Comparison of ENCODE assay signal across 20 cellular contexts in genomic region chr1:200774311-200774710, GRCh38. TPM values are rescaled to one million over a fixed set of nuclear protein-coding genes. Genes with fewer than 3 reads are reported as not detected.
DNase-seq lines count a peak whose midpoint lies in the region; ATAC-seq and TF ChIP-seq lines count a peak whose summit lies in the region.
"Had no signal": no experiment of that assay in that cellular context is flagged by ENCODE, and none has a peak within 500 bp of the region (broad histone marks: within the 10 kb centered on the region; RNA-seq: fewer than 3 reads in every experiment).

No MANE protein-coding gene starts in this region.

- CTCF ChIA-PET in activated naive CD4-positive, alpha-beta T cell treated with anti-CD3 and anti-CD28 coated beads for 36 hours (lab: Charles Lee) = interaction anchor here (0.7 kb wide), 1 partner anchor 193 kb away, joined by 4 read pairs; no protein-coding TSS in a partner anchor

- no peaks in the 10 kb centered on the region for H3K9me3 ChIP-seq in thoracic aorta
- H3K9me3 ChIP-seq: colonic mucosa, SK-N-SH, tibial nerve had no signal

- no peak for DNase-seq in activated naive CD4-positive, alpha-beta T cell treated with anti-CD3 and anti-CD28 coated beads for 36 hours
- DNase-seq in endothelial cell (ENCODE audit: low spot score) = no peak
- DNase-seq in thoracic aorta (ENCODE audit: low spot score) = no peak
- DNase-seq in osteocyte (ENCODE audit: extremely low spot score, unreplicated experiment) = no peak
- DNase-seq in hypothalamus (lab: John Stamatoyannopoulos, UW) = no peak
- no peak for DNase-seq in stimulated activated naive CD8-positive, alpha-beta T cell treated with anti-CD3 and anti-CD28 coated beads, Interleukin-15, amount 100 ng/mL, for 72 hours
- DNase-seq: activated CD4-positive, alpha-beta T cell treated with anti-CD3 and anti-CD28 coated beads for 36 hours; activated effector memory CD4-positive, alpha-beta T cell treated with anti-CD3 and anti-CD28 coated beads, Interleukin-2, amount 50 U/mL, for 16 hours; colonic mucosa; NCI-H2107; NCI-H526 treated with DMSO at 0.1 percent for 48 hours; OCI-M1; SK-N-SH; stimulated activated CD4-positive, alpha-beta T cell treated with anti-CD3 and anti-CD28 coated beads, Interleukin-4, amount 100 ng/mL, for 24 hours had no signal

- H3K4me3 ChIP-seq in thoracic aorta = no peak overlapping the region
- H3K4me3 ChIP-seq: colonic mucosa, K562, tibial nerve had no signal

- H3K36me3 ChIP-seq in thoracic aorta = no peaks in the 10 kb centered on the region
- H3K36me3 ChIP-seq: colonic mucosa had no signal

- H3K27ac Mint-ChIP-seq in activated naive CD4-positive, alpha-beta T cell treated with anti-CD3 and anti-CD28 coated beads, Interleukin-2, amount 50 U/mL, for 24 hours = peak overlapping the region; percentile 24
- no peak overlapping the region for H3K27ac Mint-ChIP-seq in activated naive CD4-positive, alpha-beta T cell treated with anti-CD3 and anti-CD28 coated beads for 36 hours
- H3K27ac Mint-ChIP-seq in endothelial cell (ENCODE audit: unreplicated experiment) (peak overlapping the region; percentile 90), osteocyte (ENCODE audit: unreplicated experiment) (no peak overlapping the region)
- no peak overlapping the region for H3K27ac Mint-ChIP-seq in stimulated activated naive CD8-positive, alpha-beta T cell treated with anti-CD3 and anti-CD28 coated beads, Interleukin-15, amount 100 ng/mL, for 72 hours
- H3K27ac Mint-ChIP-seq: activated CD4-positive, alpha-beta T cell treated with anti-CD3 and anti-CD28 coated beads for 36 hours had no signal

- peak; percentile 43 for ATAC-seq in HG03108 (IDR thresholded peaks at IDR 0.05; ENCODE audit: unreplicated experiment)
- ATAC-seq in thoracic aorta (ENCODE audit: insufficient number of reproducible peaks, low FRiP score, low read depth) = no peak
- no peak for ATAC-seq in stimulated activated naive CD8-positive, alpha-beta T cell treated with anti-CD3 and anti-CD28 coated beads, Interleukin-15, amount 100 ng/mL, for 72 hours
- ATAC-seq: activated CD4-positive, alpha-beta T cell treated with anti-CD3 and anti-CD28 coated beads for 36 hours; K562 had no signal

- H3K4me1 ChIP-seq in thoracic aorta (ENCODE audit: control insufficient read depth in 1 of 2, low read depth in 2 of 2) = peaks cover 18 to 39% of the 10 kb centered on the region in 2 donors
- H3K4me1 ChIP-seq: colonic mucosa had no signal

- peak overlapping the region; percentile 27 to 68 for H3K27ac ChIP-seq in thoracic aorta
- H3K27ac ChIP-seq: 22Rv1, colonic mucosa, HL-60 had no signal

- H3K27me3 ChIP-seq in thoracic aorta (replicated peaks; ENCODE audit: insufficient read depth) = no peaks in the 10 kb centered on the region
- H3K27me3 ChIP-seq: colonic mucosa, tibial nerve had no signal

- H3K4me3 Mint-ChIP-seq in activated naive CD4-positive, alpha-beta T cell treated with anti-CD3 and anti-CD28 coated beads, Interleukin-2, amount 50 U/mL, for 24 hours = no peak overlapping the region
- H3K4me3 Mint-ChIP-seq in activated naive CD4-positive, alpha-beta T cell treated with anti-CD3 and anti-CD28 coated beads for 36 hours = no peak overlapping the region
- no peak overlapping the region for H3K4me3 Mint-ChIP-seq in endothelial cell (ENCODE audit: unreplicated experiment)
- H3K4me3 Mint-ChIP-seq in osteocyte (ENCODE audit: unreplicated experiment) = no peak overlapping the region
- H3K4me3 Mint-ChIP-seq in stimulated activated naive CD8-positive, alpha-beta T cell treated with anti-CD3 and anti-CD28 coated beads, Interleukin-15, amount 100 ng/mL, for 72 hours = no peak overlapping the region
- H3K4me3 Mint-ChIP-seq: activated CD4-positive, alpha-beta T cell treated with anti-CD3 and anti-CD28 coated beads for 36 hours had no signal

- intact Hi-C loops in activated naive CD4-positive, alpha-beta T cell treated with anti-CD3 and anti-CD28 coated beads for 36 hours (cut with micrococcal nuclease) = no loop called here

- peaks cover 4% of the 10 kb centered on the region for H3K4me1 Mint-ChIP-seq in activated naive CD4-positive, alpha-beta T cell treated with anti-CD3 and anti-CD28 coated beads, Interleukin-2, amount 50 U/mL, for 24 hours
- no peaks in the 10 kb centered on the region for H3K4me1 Mint-ChIP-seq in activated naive CD4-positive, alpha-beta T cell treated with anti-CD3 and anti-CD28 coated beads for 36 hours (ENCODE audit: low read depth)
- H3K4me1 Mint-ChIP-seq in endothelial cell (ENCODE audit: unreplicated experiment) (peaks cover 26% of the 10 kb centered on the region), osteocyte (ENCODE audit: unreplicated experiment) (peaks cover 18% of the 10 kb centered on the region)
- H3K4me1 Mint-ChIP-seq in stimulated activated naive CD8-positive, alpha-beta T cell treated with anti-CD3 and anti-CD28 coated beads, Interleukin-15, amount 100 ng/mL, for 72 hours = peaks cover 7% of the 10 kb centered on the region

- no peaks in the 10 kb centered on the region for H3K27me3 Mint-ChIP-seq in activated naive CD4-positive, alpha-beta T cell treated with anti-CD3 and anti-CD28 coated beads, Interleukin-2, amount 50 U/mL, for 24 hours
- no peaks in the 10 kb centered on the region for H3K27me3 Mint-ChIP-seq in activated naive CD4-positive, alpha-beta T cell treated with anti-CD3 and anti-CD28 coated beads for 36 hours (ENCODE audit: low read depth)
- H3K27me3 Mint-ChIP-seq in endothelial cell (ENCODE audit: unreplicated experiment) (no peaks in the 10 kb centered on the region), osteocyte (ENCODE audit: unreplicated experiment) (no peaks in the 10 kb centered on the region)
- no peaks in the 10 kb centered on the region for H3K27me3 Mint-ChIP-seq in stimulated activated naive CD8-positive, alpha-beta T cell treated with anti-CD3 and anti-CD28 coated beads, Interleukin-15, amount 100 ng/mL, for 72 hours
- H3K27me3 Mint-ChIP-seq: activated CD4-positive, alpha-beta T cell treated with anti-CD3 and anti-CD28 coated beads for 36 hours had no signal

- TF ChIP-seq CTCF in endothelial cell (IDR thresholded peaks at IDR 0.05; ENCODE audit: unreplicated experiment) (no peak), thoracic aorta (IDR thresholded peaks at IDR 0.05) (no peak), osteocyte (IDR thresholded peaks at IDR 0.05) (no peak)

- peaks cover 7% of the 10 kb centered on the region for H3K36me3 Mint-ChIP-seq in activated naive CD4-positive, alpha-beta T cell treated with anti-CD3 and anti-CD28 coated beads, Interleukin-2, amount 50 U/mL, for 24 hours
- peaks cover 4% of the 10 kb centered on the region for H3K36me3 Mint-ChIP-seq in activated naive CD4-positive, alpha-beta T cell treated with anti-CD3 and anti-CD28 coated beads for 36 hours (ENCODE audit: low read depth)
- H3K36me3 Mint-ChIP-seq in endothelial cell (ENCODE audit: low read depth, unreplicated experiment) (peaks cover 9% of the 10 kb centered on the region), osteocyte (ENCODE audit: unreplicated experiment) (peaks cover 21% of the 10 kb centered on the region)

- no peaks in the 10 kb centered on the region for H3K9me3 Mint-ChIP-seq in activated naive CD4-positive, alpha-beta T cell treated with anti-CD3 and anti-CD28 coated beads, Interleukin-2, amount 50 U/mL, for 24 hours
- H3K9me3 Mint-ChIP-seq in activated naive CD4-positive, alpha-beta T cell treated with anti-CD3 and anti-CD28 coated beads for 36 hours = no peaks in the 10 kb centered on the region
- H3K9me3 Mint-ChIP-seq in endothelial cell (ENCODE audit: unreplicated experiment) = no peaks in the 10 kb centered on the region
- no peaks in the 10 kb centered on the region for H3K9me3 Mint-ChIP-seq in osteocyte (ENCODE audit: unreplicated experiment)
- H3K9me3 Mint-ChIP-seq in stimulated activated naive CD8-positive, alpha-beta T cell treated with anti-CD3 and anti-CD28 coated beads, Interleukin-15, amount 100 ng/mL, for 72 hours = no peaks in the 10 kb centered on the region

RNA-seq across cellular contexts. Expression of gene CAMSAP2, which starts 35.6 kb away (rescaled TPM):
- total RNA-seq in activated naive CD4-positive, alpha-beta T cell treated with anti-CD3 and anti-CD28 coated beads for 36 hours = 1 to 10 TPM; 3.9 to 6.5 TPM
- 39.5 TPM for total RNA-seq in endothelial cell (ENCODE audit: unreplicated experiment)
- 10 to 100 TPM; 46.4 to 60.7 TPM for total RNA-seq in thoracic aorta
- total RNA-seq in osteocyte = 44.7 and 47.8 TPM in 2 replicates

Comparison
In these comparisons a context has a peak if more than half of its experiments do, and no peak if none do; other contexts are left out.
1. H3K27ac Mint-ChIP-seq: peak in activated naive CD4-positive, alpha-beta T cell treated with anti-CD3 and anti-CD28 coated beads, Interleukin-2, amount 50 U/mL, for 24 hours (single experiment) and endothelial cell (single experiment); none in activated naive CD4-positive, alpha-beta T cell treated with anti-CD3 and anti-CD28 coated beads for 36 hours (single experiment), osteocyte (single experiment) and stimulated activated naive CD8-positive, alpha-beta T cell treated with anti-CD3 and anti-CD28 coated beads, Interleukin-15, amount 100 ng/mL, for 72 hours (0 of 2).